Comparison of ENCODE assay signal across 8 cellular contexts in genomic region chr19:21482863-21483276, GRCh38. TPM values are rescaled to one million over a fixed set of nuclear protein-coding genes. Genes with fewer than 3 reads are reported as not detected.
DNase-seq lines count a peak whose midpoint lies in the region; ATAC-seq and TF ChIP-seq lines count a peak whose summit lies in the region.

No MANE protein-coding gene starts in this region.

- TF ChIP-seq EP300 in esophagus muscularis mucosa (IDR thresholded peaks at IDR 0.05): no peak

- intact Hi-C loops in CD8-positive, alpha-beta T cell (cut with DNase I, micrococcal nuclease): loop anchor here (1.0 to 5.0 kb wide), 4 partner anchors 280 to 1486 kb away; no protein-coding TSS in a partner anchor
- intact Hi-C loops in esophagus muscularis mucosa (cut with DNase I): loop anchor here (2.0 kb wide), 1 partner anchor 280 kb away; no protein-coding TSS in a partner anchor

- no peak overlapping the region for H3K4me3 Mint-ChIP-seq in CD8-positive, alpha-beta T cell
- H3K4me3 Mint-ChIP-seq in activated CD8-positive, alpha-beta memory T cell treated with anti-CD3 and anti-CD28 coated beads, Interleukin-2, amount 10 ng/mL, durations not matched to agents 7 days and 5 days: no peak overlapping the region

- 43% methylated on average over 9 of the region's 18 CpGs for WGBS in esophagus muscularis mucosa
- WGBS in thymus: 75% methylated on average over 18 of the region's 18 CpGs

- H3K4me2 ChIP-seq in osteoblast (ENCODE audit: insufficient read depth, low read length): peak overlapping the region; percentile 15

- CTCF ChIA-PET in CD8-positive, alpha-beta T cell (lab: Charles Lee): interaction anchor here (0.8 to 2.8 kb wide), 20 partner anchors 11 to 904 kb away, joined by 3 to 20 read pairs (median 4); partner anchors contain the start of gene ZNF429
- CTCF ChIA-PET in activated CD8-positive, alpha-beta memory T cell treated with anti-CD3 and anti-CD28 coated beads, Interleukin-2, amount 10 ng/mL, durations not matched to agents 7 days and 5 days (lab: Charles Lee): interaction anchor here (1.0 to 1.1 kb wide), 2 partner anchors 281 to 707 kb away, joined by 3 to 4 read pairs; partner anchors contain the start of gene ZNF66

- no peaks in the 10 kb centered on the region for H3K79me2 ChIP-seq in osteoblast (ENCODE audit: insufficient read depth, low read length)

- no peaks in the 10 kb centered on the region for H3K27me3 ChIP-seq in CD8-positive, alpha-beta T cell (ENCODE audit: insufficient read depth, low read length)
- H3K27me3 ChIP-seq in esophagus muscularis mucosa (no peaks in the 10 kb centered on the region), osteoblast (ENCODE audit: insufficient read depth, low read length) (no peaks in the 10 kb centered on the region), thymus (ENCODE audit: control insufficient read depth, insufficient read depth) (no peaks in the 10 kb centered on the region)

- H4K20me1 ChIP-seq in osteoblast (ENCODE audit: insufficient read depth, low read length): no peaks in the 10 kb centered on the region

- no peaks in the 10 kb centered on the region for H3K27me3 Mint-ChIP-seq in CD8-positive, alpha-beta T cell (ENCODE audit: low read depth)
- no peaks in the 10 kb centered on the region for H3K27me3 Mint-ChIP-seq in activated CD8-positive, alpha-beta memory T cell treated with anti-CD3 and anti-CD28 coated beads, Interleukin-2, amount 10 ng/mL, durations not matched to agents 7 days and 5 days

- no peaks in the 10 kb centered on the region for H3K4me1 Mint-ChIP-seq in CD8-positive, alpha-beta T cell (ENCODE audit: low read depth)
- H3K4me1 Mint-ChIP-seq in activated CD8-positive, alpha-beta memory T cell treated with anti-CD3 and anti-CD28 coated beads, Interleukin-2, amount 10 ng/mL, durations not matched to agents 7 days and 5 days: no peaks in the 10 kb centered on the region

- H3K27ac Mint-ChIP-seq in CD8-positive, alpha-beta T cell: no peak overlapping the region
- H3K27ac Mint-ChIP-seq in activated CD8-positive, alpha-beta memory T cell treated with anti-CD3 and anti-CD28 coated beads, Interleukin-2, amount 10 ng/mL, durations not matched to agents 7 days and 5 days: no peak overlapping the region

- H3K9me3 Mint-ChIP-seq in CD8-positive, alpha-beta T cell: no peaks in the 10 kb centered on the region
- H3K9me3 Mint-ChIP-seq in activated CD8-positive, alpha-beta memory T cell treated with anti-CD3 and anti-CD28 coated beads, Interleukin-2, amount 10 ng/mL, durations not matched to agents 7 days and 5 days (ENCODE audit: low read depth): peaks cover 15% of the 10 kb centered on the region

- peak overlapping the region; percentile 5 for H2AFZ ChIP-seq in osteoblast (ENCODE audit: low read length)

- no peak for TF ChIP-seq POLR2A in esophagus muscularis mucosa (IDR thresholded peaks at IDR 0.05; ENCODE audit: low read depth)

- no peaks in the 10 kb centered on the region for H3K36me3 Mint-ChIP-seq in CD8-positive, alpha-beta T cell
- peaks cover 9% of the 10 kb centered on the region for H3K36me3 Mint-ChIP-seq in activated CD8-positive, alpha-beta memory T cell treated with anti-CD3 and anti-CD28 coated beads, Interleukin-2, amount 10 ng/mL, durations not matched to agents 7 days and 5 days

- peak; percentile 78 for TF ChIP-seq CTCF in CD8-positive, alpha-beta T cell (IDR thresholded peaks at IDR 0.05)
- TF ChIP-seq CTCF in esophagus muscularis mucosa (IDR thresholded peaks at IDR 0.05) (peak; percentile 77 to 93 (median 77)), osteoblast (IDR thresholded peaks at IDR 0.05; ENCODE audit: extremely low read depth, low read depth, low read length) (peak; percentile 84)

- POLR2A ChIA-PET in CD8-positive, alpha-beta T cell (lab: Charles Lee): no interaction called here

- no peak overlapping the region for H3K27ac ChIP-seq in CD8-positive, alpha-beta T cell (ENCODE audit: low read depth, low read length)
- H3K27ac ChIP-seq in esophagus muscularis mucosa (replicated peaks in 1 of 4) (peak overlapping the region in 2 of 4 donors; percentile 31 to 43), osteoblast (ENCODE audit: low read depth, low read length) (no peak overlapping the region), thymus (ENCODE audit: low read depth) (no peak overlapping the region)

- no peaks in the 10 kb centered on the region for H3K9me3 ChIP-seq in CD8-positive, alpha-beta T cell (ENCODE audit: low read length)
- H3K9me3 ChIP-seq in esophagus muscularis mucosa: peaks cover 0 to 2% (median 0%) of the 10 kb centered on the region in 4 donors
- H3K9me3 ChIP-seq in osteoblast (ENCODE audit: low read depth, low read length): no peaks in the 10 kb centered on the region
- peaks cover 5% of the 10 kb centered on the region for H3K9me3 ChIP-seq in thymus (ENCODE audit: control insufficient read depth)

- H3K4me3 ChIP-seq in CD8-positive, alpha-beta T cell (ENCODE audit: low read depth, low read length): no peak overlapping the region
- H3K4me3 ChIP-seq in esophagus muscularis mucosa (peak overlapping the region in 3 of 4 donors; percentile 32 to 42 (median 32)), osteoblast (ENCODE audit: insufficient read depth, low read length) (peak overlapping the region; percentile 56), thymus (ENCODE audit: low read length) (peak overlapping the region; percentile 7)

- peak; percentile 81 for ATAC-seq in CD8-positive, alpha-beta T cell
- ATAC-seq in activated CD8-positive, alpha-beta memory T cell treated with anti-CD3 and anti-CD28 coated beads, Interleukin-2, amount 10 ng/mL, durations not matched to agents 7 days and 5 days: peak; percentile 81

- no peaks in the 10 kb centered on the region for H3K4me1 ChIP-seq in CD8-positive, alpha-beta T cell (ENCODE audit: insufficient read depth, low read length)
- H3K4me1 ChIP-seq in esophagus muscularis mucosa: peaks cover 0 to 10% (median 3%) of the 10 kb centered on the region in 4 donors
- H3K4me1 ChIP-seq in osteoblast (ENCODE audit: insufficient read depth, low read length): no peaks in the 10 kb centered on the region
- H3K4me1 ChIP-seq in thymus (ENCODE audit: control insufficient read depth, insufficient read depth, low read length): no peaks in the 10 kb centered on the region

- no peaks in the 10 kb centered on the region for H3K36me3 ChIP-seq in CD8-positive, alpha-beta T cell (ENCODE audit: insufficient read depth, low read length)
- H3K36me3 ChIP-seq in esophagus muscularis mucosa (no peaks in the 10 kb centered on the region), osteoblast (ENCODE audit: insufficient read depth, low read length) (no peaks in the 10 kb centered on the region), thymus (ENCODE audit: control insufficient read depth, insufficient read depth) (no peaks in the 10 kb centered on the region)

- DNase-seq in CD8-positive, alpha-beta T cell: peak; percentile 16 to 75 (median 63)
- peak; percentile 15 for DNase-seq in NCI-H1694 (lab: John Stamatoyannopoulos, UW)
- DNase-seq in activated CD8-positive, alpha-beta memory T cell treated with anti-CD3 and anti-CD28 coated beads, Interleukin-2, amount 10 ng/mL, durations not matched to agents 7 days and 5 days: peak; percentile 58
- no peak for DNase-seq in esophagus muscularis mucosa (ENCODE audit: extremely low spot score)
- DNase-seq in osteoblast (ENCODE audit: insufficient read length, low spot score, missing footprints): peak; percentile 90
- no peak for DNase-seq in NCI-H2196 treated with DMSO at 0.1 percent for 48 hours (lab: John Stamatoyannopoulos, UW; ENCODE audit: unreplicated experiment)
- no peak for DNase-seq in NCI-H128 (lab: John Stamatoyannopoulos, UW; ENCODE audit: unreplicated experiment)

RNA-seq across cellular contexts. Expression of gene ZNF429, which starts 22.5 kb away (rescaled TPM):
- total RNA-seq in CD8-positive, alpha-beta T cell: 10 to 100 TPM in 1 of 2 experiments, 1 to 10 TPM in 1; 9.6 to 11.2 TPM
- total RNA-seq in activated CD8-positive, alpha-beta memory T cell treated with anti-CD3 and anti-CD28 coated beads, Interleukin-2, amount 10 ng/mL, durations not matched to agents 7 days and 5 days: 10 to 100 TPM in 1 of 2 experiments, 1 to 10 TPM in 1; 6.7 to 10.4 TPM
- total RNA-seq in esophagus muscularis mucosa (10 to 100 TPM in 2 of 4 donors, 1 to 10 TPM in 2; 7.8 to 15.0 (median 11.4) TPM), osteoblast (8.0 and 9.4 TPM in 2 replicates)
- 11.2 TPM for polyA plus RNA-seq in thymus

Comparison
In these comparisons a context has a peak if more than half of its experiments do, and no peak if none do; other contexts are left out.
1. DNase-seq: peak in CD8-positive, alpha-beta T cell (7 of 7), NCI-H1694 (single experiment), activated CD8-positive, alpha-beta memory T cell treated with anti-CD3 and anti-CD28 coated beads, Interleukin-2, amount 10 ng/mL, durations not matched to agents 7 days and 5 days (single experiment) and osteoblast (single experiment); none in esophagus muscularis mucosa (single experiment), NCI-H2196 treated with DMSO at 0.1 percent for 48 hours (single experiment) and NCI-H128 (single experiment).
2. Peak in every context shown above with its lines, with median percentiles within 50 percentile points of each other: CTCF ChIP-seq.